In the genomic region with DNA sequence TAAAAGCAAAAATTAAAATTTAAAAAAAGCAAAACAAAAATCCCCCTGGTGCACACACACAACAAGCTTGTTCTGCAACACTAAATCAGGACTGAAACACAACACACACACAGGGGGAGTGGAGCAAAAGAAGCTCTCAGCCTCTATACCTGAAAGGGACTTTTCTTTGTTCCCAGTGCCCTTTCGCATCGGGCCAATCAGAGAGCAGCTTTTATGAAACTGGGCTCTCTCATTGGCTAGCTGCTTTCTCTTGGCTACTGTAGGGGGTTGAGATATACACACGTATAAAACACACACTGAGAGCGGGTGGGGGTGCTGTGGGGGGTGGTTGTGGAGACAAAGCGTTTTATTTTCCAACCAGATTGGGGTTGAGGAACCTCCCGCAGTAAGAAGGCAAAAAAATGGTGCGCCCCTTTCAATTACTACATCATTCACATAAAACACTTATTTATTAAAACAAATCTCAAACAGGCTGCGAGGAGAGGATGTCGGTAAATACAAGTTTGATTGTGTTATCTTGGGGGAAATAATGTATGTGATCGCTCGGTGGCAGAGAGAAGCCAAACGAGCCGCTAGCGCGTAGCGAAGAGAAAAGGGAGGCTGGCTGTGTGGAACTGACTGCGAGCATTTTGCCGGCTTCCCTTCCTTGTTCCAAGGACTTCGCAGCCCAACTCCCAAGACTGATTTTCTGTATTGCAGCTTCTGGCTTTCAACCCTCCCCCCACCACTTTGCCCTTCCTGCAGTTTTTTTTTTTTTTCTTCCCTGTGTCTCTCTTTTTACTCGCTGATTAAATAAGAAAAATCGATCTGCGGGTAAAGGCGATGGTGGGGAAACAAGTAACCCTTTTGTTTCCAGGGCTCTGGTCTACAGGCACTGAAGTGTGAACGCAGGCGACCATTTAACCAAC, we compare ENCODE assay signal across 8 cellular contexts. TPM values are rescaled to one million over a fixed set of nuclear protein-coding genes. Genes with fewer than 3 reads are reported as not detected.
DNase-seq lines count a peak whose midpoint lies in the region; ATAC-seq and TF ChIP-seq lines count a peak whose summit lies in the region.

No MANE protein-coding gene starts in this region.

- H3K4me1 Mint-ChIP-seq in immature natural killer cell, result peaks cover 35 to 39% of the 10 kb centered on the region in 2 donors
- peaks cover 6% of the 10 kb centered on the region for H3K4me1 Mint-ChIP-seq in activated CD4-positive, alpha-beta memory T cell treated with anti-CD3 and anti-CD28 coated beads for 36 hours (ENCODE audit: low read depth)

- no peaks in the 10 kb centered on the region for H4K20me1 ChIP-seq in OCI-LY3 (ENCODE audit: insufficient read depth, low read length)

- H3K4me1 ChIP-seq in HUES64 (ENCODE audit: insufficient read depth, low read length) (peaks cover 37% of the 10 kb centered on the region), OCI-LY3 (ENCODE audit: low read length) (peaks cover 30% of the 10 kb centered on the region), skeletal muscle satellite cell (ENCODE audit: control insufficient read depth, insufficient read depth, low read length) (peaks cover 16% of the 10 kb centered on the region)

- H3K36me3 ChIP-seq in HUES64 (ENCODE audit: insufficient read depth, low read length), result no peaks in the 10 kb centered on the region
- no peaks in the 10 kb centered on the region for H3K36me3 ChIP-seq in OCI-LY3 (replicated peaks; ENCODE audit: low read depth, low read length)
- H3K36me3 ChIP-seq in skeletal muscle satellite cell (ENCODE audit: insufficient read depth, low read length), result no peaks in the 10 kb centered on the region

- CTCF ChIA-PET in GM10248 (lab: Yijun Ruan, JAX), result interaction anchor here (0.7 to 4.5 kb wide), 13 partner anchors 10 to 172 kb away, joined by 3 to 25 read pairs (median 6); no protein-coding TSS in a partner anchor
- CTCF ChIA-PET in activated CD4-positive, alpha-beta memory T cell treated with anti-CD3 and anti-CD28 coated beads for 36 hours (lab: Charles Lee), result no interaction called here

- peak overlapping the region; percentile 72 to 85 (median 77) for H3K4me3 Mint-ChIP-seq in immature natural killer cell
- no peak overlapping the region for H3K4me3 Mint-ChIP-seq in activated CD4-positive, alpha-beta memory T cell treated with anti-CD3 and anti-CD28 coated beads for 36 hours

- no peak for TF ChIP-seq CTCF in GM10248 (IDR thresholded peaks at IDR 0.05; ENCODE audit: control extremely low read depth, extremely low read depth, low read depth, missing control alignments)
- no peak for TF ChIP-seq CTCF in OCI-LY3 (IDR thresholded peaks at IDR 0.05; ENCODE audit: low read depth, low read length)

- H3K79me2 ChIP-seq in OCI-LY3 (ENCODE audit: low read length), result no peaks in the 10 kb centered on the region

- H3K4me3 ChIP-seq in HUES64 (ENCODE audit: low read length) (peak overlapping the region; percentile 90), OCI-LY3 (ENCODE audit: low read length) (peak overlapping the region; percentile 87), skeletal muscle satellite cell (ENCODE audit: low read length) (peak overlapping the region; percentile 80)

- H3K27me3 Mint-ChIP-seq in immature natural killer cell (ENCODE audit: low read depth in 3 of 3), result peaks cover 9 to 36% (median 20%) of the 10 kb centered on the region in 3 donors
- H3K27me3 Mint-ChIP-seq in activated CD4-positive, alpha-beta memory T cell treated with anti-CD3 and anti-CD28 coated beads for 36 hours, result peaks cover 31% of the 10 kb centered on the region

- H3K27me3 ChIP-seq in HUES64 (ENCODE audit: insufficient read depth, low read length) (no peaks in the 10 kb centered on the region), OCI-LY3 (ENCODE audit: low read depth, low read length) (no peaks in the 10 kb centered on the region), skeletal muscle satellite cell (ENCODE audit: control insufficient read depth, insufficient read depth, low read length) (no peaks in the 10 kb centered on the region)

- H2AFZ ChIP-seq in OCI-LY3 (ENCODE audit: low read depth, low read length), result no peak overlapping the region

- peak; percentile 84 for DNase-seq in GM10248 (ENCODE audit: extremely low spot score)
- DNase-seq in cerebellum (ENCODE audit: low spot score), result peak; percentile 93
- peak; percentile 12 to 32 (median 18) for DNase-seq in immature natural killer cell
- DNase-seq in activated CD4-positive, alpha-beta memory T cell treated with anti-CD3 and anti-CD28 coated beads for 36 hours, result no peak

- intact Hi-C loops in activated CD4-positive, alpha-beta memory T cell treated with anti-CD3 and anti-CD28 coated beads for 36 hours (cut with micrococcal nuclease), result no loop called here

- H3K27ac Mint-ChIP-seq in immature natural killer cell, result peak overlapping the region in 1 of 6 donors; percentile 18
- H3K27ac Mint-ChIP-seq in activated CD4-positive, alpha-beta memory T cell treated with anti-CD3 and anti-CD28 coated beads for 36 hours, result no peak overlapping the region

- H3K4me2 ChIP-seq in OCI-LY3 (ENCODE audit: low read length), result peak overlapping the region; percentile 97
- H3K4me2 ChIP-seq in skeletal muscle satellite cell (ENCODE audit: low read length), result peak overlapping the region; percentile 94

- peak overlapping the region; percentile 82 for H3K9ac ChIP-seq in HUES64 (ENCODE audit: low read depth, low read length)
- H3K9ac ChIP-seq in OCI-LY3 (ENCODE audit: low read length), result peak overlapping the region; percentile 98
- peak overlapping the region; percentile 86 for H3K9ac ChIP-seq in skeletal muscle satellite cell (ENCODE audit: low read depth, low read length)

- POLR2A ChIA-PET in GM10248 (lab: Yijun Ruan, JAX), result interaction anchor here (0.6 kb wide), 1 partner anchor 27 kb away, joined by 3 read pairs; no protein-coding TSS in a partner anchor
- POLR2A ChIA-PET in activated CD4-positive, alpha-beta memory T cell treated with anti-CD3 and anti-CD28 coated beads for 36 hours (lab: Charles Lee), result no interaction called here

- peak; percentile 89 for ATAC-seq in GM21717 (IDR thresholded peaks at IDR 0.05; ENCODE audit: unreplicated experiment)

- H3K27ac ChIP-seq in HUES64 (ENCODE audit: low read depth, low read length) (peak overlapping the region; percentile 95), OCI-LY3 (ENCODE audit: low read length) (peak overlapping the region; percentile 95)

- under 1% methylated on average over 24 of the region's 25 CpGs for WGBS in HUES64

- no peaks in the 10 kb centered on the region for H3K36me3 Mint-ChIP-seq in immature natural killer cell
- no peaks in the 10 kb centered on the region for H3K36me3 Mint-ChIP-seq in activated CD4-positive, alpha-beta memory T cell treated with anti-CD3 and anti-CD28 coated beads for 36 hours

- H3K9me3 ChIP-seq in HUES64 (ENCODE audit: insufficient read depth, low read depth, low read length), result no peaks in the 10 kb centered on the region
- no peaks in the 10 kb centered on the region for H3K9me3 ChIP-seq in OCI-LY3 (ENCODE audit: insufficient read depth, low read length)
- H3K9me3 ChIP-seq in skeletal muscle satellite cell (replicated peaks; ENCODE audit: low read length), result no peaks in the 10 kb centered on the region

- peaks cover 0 to 4% (median 0%) of the 10 kb centered on the region in 6 donors for H3K9me3 Mint-ChIP-seq in immature natural killer cell
- no peaks in the 10 kb centered on the region for H3K9me3 Mint-ChIP-seq in activated CD4-positive, alpha-beta memory T cell treated with anti-CD3 and anti-CD28 coated beads for 36 hours

RNA-seq across cellular contexts. Expression of a gene that starts 2.5 kb away (rescaled TPM):
- polyA plus RNA-seq in HUES64 (2013, experiment 1 of 2), result 30.8 TPM
- polyA plus RNA-seq in HUES64 (2013, experiment 2 of 2), result 38.7 TPM
- total RNA-seq in cerebellum, result 86.3 TPM
- not detected for polyA plus RNA-seq in immature natural killer cell
- 3.5 and 5.7 TPM in 2 replicates for total RNA-seq in skeletal muscle satellite cell (2012; rRNA removed)
- total RNA-seq in activated CD4-positive, alpha-beta memory T cell treated with anti-CD3 and anti-CD28 coated beads for 36 hours, result not detected

Comparison
In these comparisons a context has a peak if more than half of its experiments do, and no peak if none do; other contexts are left out.
1. RNA of a gene that starts 2.5 kb away (total RNA-seq): 86.3 TPM in cerebellum (single experiment); not detected in activated CD4-positive, alpha-beta memory T cell treated with anti-CD3 and anti-CD28 coated beads for 36 hours; every median in the first group is over 10 times any median in the second.
2. Peak in every context shown above with its lines, with median percentiles within 50 percentile points of each other: H3K4me3 ChIP-seq and H3K9ac ChIP-seq.